21 cellular contexts compared by ENCODE assay signal in the genomic region with DNA sequence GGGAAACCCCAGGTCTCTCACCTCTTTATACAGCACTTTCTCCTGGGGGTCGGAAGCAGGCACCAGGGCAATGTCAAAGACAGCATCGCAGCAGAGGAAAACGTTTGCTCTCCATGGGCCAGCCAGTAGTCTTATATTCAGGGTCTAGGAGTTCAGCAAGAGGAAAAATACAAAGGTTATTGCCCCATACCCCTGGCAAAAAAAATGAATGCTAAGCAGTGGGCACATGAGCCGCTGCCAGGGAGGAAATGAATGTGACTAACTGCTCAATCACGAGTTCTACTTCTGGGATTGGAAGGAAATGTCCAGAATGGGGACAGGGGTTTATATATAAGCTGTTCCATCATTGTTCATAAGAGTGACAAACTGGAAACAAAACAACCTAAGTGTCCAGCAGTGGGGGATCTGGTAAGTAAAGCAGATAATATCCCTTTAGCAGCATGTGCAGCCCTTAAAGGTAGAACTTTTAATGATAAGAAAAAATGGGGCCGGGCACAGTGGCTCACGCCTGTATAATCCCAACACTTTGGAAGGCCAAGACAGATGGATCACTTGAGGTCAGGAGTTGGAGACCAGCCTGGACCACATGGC. TPM values are rescaled to one million over a fixed set of nuclear protein-coding genes. Genes with fewer than 3 reads are reported as not detected.
A peak's percentile ranks its signal among the peaks of the same experiment; 100 is the strongest.
DNase-seq lines count a peak whose midpoint lies in the region; ATAC-seq and TF ChIP-seq lines count a peak whose summit lies in the region.
"Had no signal": no experiment of that assay in that cellular context is flagged by ENCODE, and none has a peak within 500 bp of the region (broad histone marks: within the 10 kb centered on the region; RNA-seq: fewer than 3 reads in every experiment).

No MANE protein-coding gene starts in this region.

- in situ Hi-C loops in brain microvascular endothelial cell (cut with HindIII; ENCODE audit: low pct_ligation_motif_present, low sequenced_read_pairs): no loop called here

- no peak for TF ChIP-seq POLR2A in NB4 (IDR thresholded peaks at IDR 0.05; ENCODE audit: extremely low read depth, insufficient read length)

- no peaks in the 10 kb centered on the region for H3K36me3 ChIP-seq in brain microvascular endothelial cell (replicated peaks)
- H3K36me3 ChIP-seq: cardiac muscle cell, stomach had no signal

- CTCF ChIA-PET in HEK293T (lab: Yijun Ruan, JAX): no interaction called here

- no peak for ATAC-seq in HG03159 (IDR thresholded peaks at IDR 0.05; ENCODE audit: unreplicated experiment)
- ATAC-seq: activated naive CD8-positive, alpha-beta T cell treated with anti-CD3 and anti-CD28 coated beads, Interleukin-2, amount 50 U/mL, for 24 hours; effector memory CD8-positive, alpha-beta T cell; left lobe of liver had no signal

- no peak for TF ChIP-seq CTCF in NB4 (IDR thresholded peaks at IDR 0.05; ENCODE audit: low read depth, low read length)
- no peak for TF ChIP-seq CTCF in epithelial cell of esophagus (IDR thresholded peaks at IDR 0.05; ENCODE audit: insufficient read depth, low read depth, low read length, missing control alignments)
- no peak for TF ChIP-seq CTCF in brain microvascular endothelial cell (IDR thresholded peaks at IDR 0.05; ENCODE audit: low read depth, low read length, missing control alignments)

- no peaks in the 10 kb centered on the region for H3K27me3 ChIP-seq in brain microvascular endothelial cell (replicated peaks)
- H3K27me3 ChIP-seq: cardiac muscle cell, right lobe of liver had no signal

- no peak overlapping the region for H3K4me3 ChIP-seq in NB4 (ENCODE audit: low read depth, low read length)
- no peak overlapping the region for H3K4me3 ChIP-seq in epithelial cell of esophagus (ENCODE audit: low read length)
- H3K4me3 ChIP-seq in brain microvascular endothelial cell (ENCODE audit: low read depth, low read length): no peak overlapping the region
- H3K4me3 ChIP-seq: cardiac muscle cell, right lobe of liver, stomach had no signal

- POLR2A ChIA-PET in HEK293T (lab: Yijun Ruan, JAX): no interaction called here

- no peak overlapping the region for H3K27ac ChIP-seq in brain microvascular endothelial cell
- H3K27ac ChIP-seq: cardiac muscle cell, right lobe of liver, RWPE1 had no signal

- peak; percentile 33 for DNase-seq in Daoy (ENCODE audit: low read depth)
- DNase-seq in NB4 (ENCODE audit: low read depth): peak; percentile 34
- DNase-seq in epithelial cell of esophagus (ENCODE audit: low read depth): peak; percentile 37
- peak; percentile 35 for DNase-seq in pulmonary artery endothelial cell (ENCODE audit: low read depth, low spot score)
- DNase-seq in HEK293T (ENCODE audit: extremely low spot score): no peak
- no peak for DNase-seq in brain microvascular endothelial cell
- no peak for DNase-seq in activated CD4-positive, alpha-beta T cell treated with anti-CD3 and anti-CD28 coated beads, Interleukin-2, amount 50 U/mL, for 48 hours
- DNase-seq: activated B cell treated with CpG ODN at 0.5 μM for 24 hours; activated naive CD8-positive, alpha-beta T cell treated with anti-CD3 and anti-CD28 coated beads, Interleukin-2, amount 50 U/mL, for 24 hours; effector memory CD8-positive, alpha-beta T cell; GF-D8; NCI-H1092; nucleus accumbens; right lobe of liver; stimulated activated CD4-positive, alpha-beta T cell treated with anti-CD3 and anti-CD28 coated beads, Interleukin-1b, Interleukin-23, amount 100 ng/mL, for 48 hours; stomach; T-helper 2 cell had no signal

TF ChIP-seq in HEK293T, 16 proteins besides CTCF, POLR2A, EP300 and RAD21:
- TF ChIP-seq ELF4 (IDR thresholded peaks at IDR 0.05): no peak
- TF ChIP-seq L3MBTL2 (conservative IDR thresholded peaks at IDR 0.05): no peak
- no peak for TF ChIP-seq CTBP1 (IDR thresholded peaks at IDR 0.05; ENCODE audit: borderline replicate concordance)
- TF ChIP-seq, protein P1, sequence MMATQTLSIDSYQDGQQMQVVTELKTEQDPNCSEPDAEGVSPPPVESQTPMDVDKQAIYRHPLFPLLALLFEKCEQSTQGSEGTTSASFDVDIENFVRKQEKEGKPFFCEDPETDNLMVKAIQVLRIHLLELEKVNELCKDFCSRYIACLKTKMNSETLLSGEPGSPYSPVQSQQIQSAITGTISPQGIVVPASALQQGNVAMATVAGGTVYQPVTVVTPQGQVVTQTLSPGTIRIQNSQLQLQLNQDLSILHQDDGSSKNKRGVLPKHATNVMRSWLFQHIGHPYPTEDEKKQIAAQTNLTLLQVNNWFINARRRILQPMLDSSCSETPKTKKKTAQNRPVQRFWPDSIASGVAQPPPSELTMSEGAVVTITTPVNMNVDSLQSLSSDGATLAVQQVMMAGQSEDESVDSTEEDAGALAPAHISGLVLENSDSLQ (IDR thresholded peaks at IDR 0.05): no peak
- no peak for TF ChIP-seq ZNF384 (IDR thresholded peaks at IDR 0.05)
- TF ChIP-seq ARNT (IDR thresholded peaks at IDR 0.05): no peak
- no peak for TF ChIP-seq FOXA1 (IDR thresholded peaks at IDR 0.05)
- TF ChIP-seq BHLHE40 (IDR thresholded peaks at IDR 0.05; ENCODE audit: borderline replicate concordance): no peak
- no peak for TF ChIP-seq FOXM1 (IDR thresholded peaks at IDR 0.05; ENCODE audit: borderline replicate concordance)
- TF ChIP-seq NFRKB (IDR thresholded peaks at IDR 0.05): no peak
- no peak for TF ChIP-seq HDGF (IDR thresholded peaks at IDR 0.05; ENCODE audit: borderline replicate concordance)
- no peak for TF ChIP-seq FOXK2 (IDR thresholded peaks at IDR 0.05)
- TF ChIP-seq TARDBP (IDR thresholded peaks at IDR 0.05): no peak
- TF ChIP-seq LEF1 (IDR thresholded peaks at IDR 0.05; ENCODE audit: borderline replicate concordance): no peak
- no peak for TF ChIP-seq SUZ12 (IDR thresholded peaks at IDR 0.05)
- no peak for TF ChIP-seq SP1 (IDR thresholded peaks at IDR 0.05)

RNA-seq across cellular contexts. Expression of a gene that starts 53.9 kb away (rescaled TPM):
- 6.3 and 11.8 TPM in 2 replicates for total RNA-seq in Daoy (2014; rRNA removed; shearing (Covaris generic))
- total RNA-seq in pulmonary artery endothelial cell: 7.5 and 10.2 TPM in 2 replicates

Comparison
In these comparisons a context has a peak if more than half of its experiments do, and no peak if none do; other contexts are left out.
1. DNase-seq: peak in Daoy (single experiment), NB4 (single experiment), epithelial cell of esophagus (single experiment) and pulmonary artery endothelial cell (single experiment); none in HEK293T (single experiment), brain microvascular endothelial cell (single experiment) and activated CD4-positive, alpha-beta T cell treated with anti-CD3 and anti-CD28 coated beads, Interleukin-2, amount 50 U/mL, for 48 hours (0 of 2).